In the genomic region with DNA sequence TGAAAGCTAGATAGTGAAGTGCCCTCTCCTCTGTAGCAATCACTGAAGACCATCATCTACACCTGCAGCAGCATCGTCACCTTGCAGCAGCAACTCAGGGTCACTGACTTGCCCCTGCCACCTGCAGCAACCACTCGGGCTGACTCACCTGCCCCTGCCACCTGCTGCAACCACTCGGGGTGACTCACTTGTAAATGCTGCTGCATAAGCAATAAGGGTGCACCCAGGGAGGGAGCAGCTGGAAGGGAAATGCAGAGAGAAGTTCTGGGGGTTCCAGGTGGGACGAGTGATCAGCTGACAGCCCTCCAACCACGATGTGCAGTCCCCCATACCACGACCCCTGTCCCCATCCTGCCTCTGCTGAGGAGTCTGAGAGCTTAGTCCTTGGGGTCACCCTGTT, we compare ENCODE assay signal across 31 cellular contexts.
"Had no signal": no experiment of that assay in that cellular context is flagged by ENCODE, and none has a peak within 500 bp of the region (broad histone marks: within the 10 kb centered on the region; RNA-seq: fewer than 3 reads in every experiment).

No MANE protein-coding gene starts in this region.

- FAIRE-seq: endothelial cell of umbilical vein had no signal

- H3K4me1 Mint-ChIP-seq: activated CD4-positive, alpha-beta T cell treated with anti-CD3 and anti-CD28 coated beads, Interleukin-2, amount 10 ng/mL, durations not matched to agents 24 days and 14 days had no signal

- H3K9me3 Mint-ChIP-seq: activated CD4-positive, alpha-beta T cell treated with anti-CD3 and anti-CD28 coated beads, Interleukin-2, amount 10 ng/mL, durations not matched to agents 24 days and 14 days; activated naive CD4-positive, alpha-beta T cell treated with anti-CD3 and anti-CD28 coated beads for 36 hours; activated naive CD8-positive, alpha-beta T cell treated with anti-CD3 and anti-CD28 coated beads for 36 hours; activated T-cell treated with anti-CD3 and anti-CD28 coated beads, Interleukin-2, amount 50 U/mL, for 72 hours; natural killer cell treated with Interleukin-12 subunit alpha and Interleukin-12 subunit beta and Interleukin-15 and Interleukin-18, amount 100 ng/mL, for 72 hours had no signal

- H3K4me3 ChIP-seq: adrenal gland, ascending aorta, heart right ventricle, left lung, lung, mucosa of descending colon, stomach, thyroid gland, upper lobe of left lung, vagina had no signal

- DNase-seq: activated CD4-positive, alpha-beta T cell treated with anti-CD3 and anti-CD28 coated beads, Interleukin-2, amount 10 ng/mL, durations not matched to agents 24 days and 14 days; activated CD4-positive, CD25-positive, alpha-beta regulatory T cell treated with anti-CD3 and anti-CD28 coated beads, Interleukin-2, amount 50 U/mL, for 72 hours; activated CD8-positive, alpha-beta T cell treated with anti-CD3 and anti-CD28 coated beads, Interleukin-2, amount 10 ng/mL, durations not matched to agents 7 days and 5 days; activated naive CD4-positive, alpha-beta T cell treated with anti-CD3 and anti-CD28 coated beads for 36 hours; activated naive CD8-positive, alpha-beta T cell treated with anti-CD3 and anti-CD28 coated beads for 36 hours; activated T-cell treated with anti-CD3 and anti-CD28 coated beads for 4 hours; activated T-cell treated with anti-CD3 and anti-CD28 coated beads, Interleukin-2, amount 50 U/mL, for 72 hours; adrenal gland; cortex of kidney; effector memory CD8-positive, alpha-beta T cell; foreskin fibroblast; heart right ventricle; kidney glomerular epithelial cell; left lung; mesendoderm; mucosa of descending colon; posterior cingulate gyrus; right cardiac atrium; stimulated activated CD4-positive, alpha-beta T cell treated with anti-CD3 and anti-CD28 coated beads, Interleukin-15, amount 100 ng/mL, for 24 hours; stimulated activated CD4-positive, alpha-beta T cell treated with anti-CD3 and anti-CD28 coated beads, Interleukin-2, amount 100 ng/mL, for 24 hours; stimulated activated naive B cell treated with anti-CD40 and anti-IgM and Interleukin-4, amounts not matched to agents 10 μg/mL and 1 μg/mL and 100 μg/mL, for 72 hours; stomach; T-helper 2 cell; thyroid gland; upper lobe of left lung had no signal

- H3K27me3 ChIP-seq: adrenal gland, ascending aorta, thyroid gland, upper lobe of left lung, vagina had no signal

- H3K36me3 ChIP-seq: adrenal gland, ascending aorta, heart right ventricle, left lung, stomach, thyroid gland, upper lobe of left lung, vagina had no signal

- H3K36me3 Mint-ChIP-seq: activated naive CD8-positive, alpha-beta T cell treated with anti-CD3 and anti-CD28 coated beads for 36 hours; brain; natural killer cell treated with Interleukin-12 subunit alpha and Interleukin-12 subunit beta and Interleukin-15 and Interleukin-18, amount 100 ng/mL, for 72 hours had no signal

- H3K4me1 ChIP-seq: ascending aorta, heart right ventricle, left lung, thyroid gland, upper lobe of left lung, vagina had no signal

- H3K9me3 ChIP-seq: adrenal gland, ascending aorta, left lung, mucosa of descending colon, stomach, thyroid gland, upper lobe of left lung, vagina had no signal

- H3K27ac Mint-ChIP-seq: activated CD4-positive, alpha-beta T cell treated with anti-CD3 and anti-CD28 coated beads, Interleukin-2, amount 10 ng/mL, durations not matched to agents 24 days and 14 days; activated CD8-positive, alpha-beta T cell treated with anti-CD3 and anti-CD28 coated beads, Interleukin-2, amount 10 ng/mL, durations not matched to agents 7 days and 5 days; activated naive CD4-positive, alpha-beta T cell treated with anti-CD3 and anti-CD28 coated beads for 36 hours; activated naive CD8-positive, alpha-beta T cell treated with anti-CD3 and anti-CD28 coated beads for 36 hours; activated T-cell treated with anti-CD3 and anti-CD28 coated beads, Interleukin-2, amount 50 U/mL, for 72 hours; effector memory CD8-positive, alpha-beta T cell; natural killer cell treated with Interleukin-12 subunit alpha and Interleukin-12 subunit beta and Interleukin-15 and Interleukin-18, amount 100 ng/mL, for 72 hours; stimulated activated naive B cell treated with anti-CD40 and anti-IgM and Interleukin-4, amounts not matched to agents 10 μg/mL and 1 μg/mL and 100 μg/mL, for 72 hours had no signal

- H3K27ac ChIP-seq: adrenal gland, ascending aorta, heart right ventricle, left lung, stomach, thyroid gland, upper lobe of left lung, vagina had no signal

- H3K27me3 Mint-ChIP-seq: activated CD4-positive, alpha-beta T cell treated with anti-CD3 and anti-CD28 coated beads, Interleukin-2, amount 10 ng/mL, durations not matched to agents 24 days and 14 days had no signal

- H3K4me3 Mint-ChIP-seq: activated CD4-positive, alpha-beta T cell treated with anti-CD3 and anti-CD28 coated beads, Interleukin-2, amount 10 ng/mL, durations not matched to agents 24 days and 14 days; activated CD8-positive, alpha-beta T cell treated with anti-CD3 and anti-CD28 coated beads, Interleukin-2, amount 10 ng/mL, durations not matched to agents 7 days and 5 days; activated naive CD4-positive, alpha-beta T cell treated with anti-CD3 and anti-CD28 coated beads for 36 hours; activated naive CD8-positive, alpha-beta T cell treated with anti-CD3 and anti-CD28 coated beads for 36 hours; activated T-cell treated with anti-CD3 and anti-CD28 coated beads, Interleukin-2, amount 50 U/mL, for 72 hours; brain; effector memory CD8-positive, alpha-beta T cell; natural killer cell treated with Interleukin-12 subunit alpha and Interleukin-12 subunit beta and Interleukin-15 and Interleukin-18, amount 100 ng/mL, for 72 hours; stimulated activated naive B cell treated with anti-CD40 and anti-IgM and Interleukin-4, amounts not matched to agents 10 μg/mL and 1 μg/mL and 100 μg/mL, for 72 hours had no signal
